ENCODE assay signal across 20 cellular contexts in genomic region chr3:32495609-32496008, GRCh38. TPM values are rescaled to one million over a fixed set of nuclear protein-coding genes. Genes with fewer than 3 reads are reported as not detected.
DNase-seq lines count a peak whose midpoint lies in the region; ATAC-seq, FAIRE-seq and TF ChIP-seq lines count a peak whose summit lies in the region.
"Had no signal": no experiment of that assay in that cellular context is flagged by ENCODE, and none has a peak within 500 bp of the region (broad histone marks: within the 10 kb centered on the region; RNA-seq: fewer than 3 reads in every experiment).

No MANE protein-coding gene starts in this region.

- H4K20me1 ChIP-seq in DOHH2 (ENCODE audit: control insufficient read depth, insufficient read depth, low read depth, low read length): peaks cover 4% of the 10 kb centered on the region; the same call in 1 of the 2 replicates
- H4K20me1 ChIP-seq in GM12878 (ENCODE audit: control insufficient read depth, insufficient read depth): no peaks in the 10 kb centered on the region
- H4K20me1 ChIP-seq in HepG2 (ENCODE audit: insufficient read depth, low read length): no peaks in the 10 kb centered on the region

- H3K4me2 ChIP-seq in DOHH2 (ENCODE audit: low read length) (peak overlapping the region; percentile 32; the same call in 1 of the 2 replicates), GM12878 (ENCODE audit: control insufficient read depth, insufficient read depth) (peak overlapping the region; percentile 50; the same call in 1 of the 2 replicates), HepG2 (ENCODE audit: low read depth, low read length) (no peak overlapping the region)

- intact Hi-C loops in GM12878 (cut with micrococcal nuclease; ENCODE audit: unreplicated experiment): loop anchor here (2.0 kb wide), 1 partner anchor 57 kb away; no protein-coding TSS in a partner anchor
- intact Hi-C loops in mucosa of descending colon (cut with DNase I, micrococcal nuclease): no loop called here
- intact Hi-C loops in HepG2 (cut with micrococcal nuclease; ENCODE audit: unreplicated experiment): no loop called here

- FAIRE-seq in GM12878 (lab: Jason Lieb, UNC) (no peak), HepG2 (lab: Jason Lieb, UNC) (no peak)
- FAIRE-seq: HTR-8/SVneo had no signal

- in situ Hi-C loops in GM12878 (cut with MboI): no loop called here
- in situ Hi-C loops in HepG2 (cut with HindIII; ENCODE audit: extremely low pct_ligation_motif_present, low pct_unique_long_range_greater_than_20kb): no loop called here

- no peak overlapping the region for H2AFZ ChIP-seq in GM12878 (ENCODE audit: control insufficient read depth, low read depth, low read length)
- no peak overlapping the region for H2AFZ ChIP-seq in HepG2 (ENCODE audit: low read length)

- H3K36me3 ChIP-seq in DOHH2 (ENCODE audit: control insufficient read depth, low read length): peaks cover 15% of the 10 kb centered on the region
- no peaks in the 10 kb centered on the region for H3K36me3 ChIP-seq in GM12878 (ENCODE audit: control insufficient read depth in 2 of 2, insufficient read depth in 2 of 2, low read length in 1 of 2)
- H3K36me3 ChIP-seq in mucosa of descending colon (ENCODE audit: low read depth): no peaks in the 10 kb centered on the region
- H3K36me3 ChIP-seq in HepG2 (replicated peaks in 1 of 2; ENCODE audit: control insufficient read depth in 1 of 2, insufficient read depth in 2 of 2, low read length in 2 of 2): no peaks in the 10 kb centered on the region
- H3K36me3 ChIP-seq: WERI-Rb-1 had no signal

- H3K4me3 ChIP-seq in DOHH2 (ENCODE audit: low read length) (no peak overlapping the region), LNCaP clone FGC (ENCODE audit: low read depth, low read length) (no peak overlapping the region), GM12878 (no peak overlapping the region), mucosa of descending colon (no peak overlapping the region), HepG2 (replicated peaks in 1 of 3; ENCODE audit: insufficient read depth in 1 of 3, low read depth in 2 of 3, low read length in 3 of 3) (no peak overlapping the region)
- H3K4me3 ChIP-seq: ascending aorta, SJSA1, tibial artery had no signal

- TF ChIP-seq RAD21 in GM12878 (IDR thresholded peaks at IDR 0.05; ENCODE audit: insufficient read depth, low read depth, low read length) (no peak), HepG2 (CRISPR knock-in tag; IDR thresholded peaks at IDR 0.05) (no peak)

- H3K9me3 ChIP-seq in DOHH2 (ENCODE audit: control insufficient read depth, insufficient read depth, low read length): no peaks in the 10 kb centered on the region
- no peaks in the 10 kb centered on the region for H3K9me3 ChIP-seq in GM12878 (replicated peaks; ENCODE audit: control insufficient read depth, insufficient read depth, low read length)
- no peaks in the 10 kb centered on the region for H3K9me3 ChIP-seq in mucosa of descending colon
- H3K9me3 ChIP-seq in HepG2 (ENCODE audit: low read length): no peaks in the 10 kb centered on the region
- H3K9me3 ChIP-seq: ascending aorta, SJSA1, tibial artery had no signal

- 70% methylated on average over 2 of the region's 2 CpGs for WGBS in GM12878 (ENCODE audit: insufficient coverage, insufficient replicate concordance, low lambda C conversion rate, missing lambda C conversion rate)
- WGBS in HepG2 (ENCODE audit: low lambda C conversion rate): 88% methylated on average over 2 of the region's 2 CpGs

- DNase-seq in LNCaP clone FGC (ENCODE audit: low read depth) (peak; percentile 28), GM12878 (ENCODE audit: low read depth, low spot score) (no peak), mucosa of descending colon (no peak), SIG-M5 (lab: John Stamatoyannopoulos, UW) (no peak), NCI-H2029 treated with DMSO at 0.1 percent for 48 hours (lab: John Stamatoyannopoulos, UW) (no peak), HepG2 (ENCODE audit: low spot score) (no peak)
- DNase-seq: activated CD4-positive, alpha-beta T cell treated with anti-CD3 and anti-CD28 coated beads, Interleukin-2, amount 50 U/mL, for 48 hours; activated naive CD4-positive, alpha-beta T cell treated with anti-CD3 and anti-CD28 coated beads for 36 hours; CD8-positive, alpha-beta memory T cell; DND-41; effector CD4-positive, alpha-beta T cell; NCI-H1436 treated with DMSO at 0.1 percent for 48 hours; tibial artery; WERI-Rb-1 had no signal

- SMC1A ChIA-PET in GM12878 (lab: Charles Lee; ENCODE audit: uncharacterized antibody, unreplicated experiment): interaction anchor here (0.8 to 2.3 kb wide), 6 partner anchors 12 to 99 kb away, joined by 3 to 7 read pairs (median 3); no protein-coding TSS in a partner anchor

- peaks cover 8% of the 10 kb centered on the region; the same call in 1 of the 2 replicates for H3F3A ChIP-seq in DOHH2 (ENCODE audit: control insufficient read depth, insufficient read depth)

- RAD21 ChIA-PET in GM12878 (lab: Charles Lee; ENCODE audit: unreplicated experiment): interaction anchor here (0.8 to 2.0 kb wide), 4 partner anchors 14 to 72 kb away, joined by 3 to 13 read pairs (median 4); no protein-coding TSS in a partner anchor

- H3K27ac ChIP-seq in DOHH2 (ENCODE audit: low read depth, low read length): no peak overlapping the region
- H3K27ac ChIP-seq in GM12878 (ENCODE audit: control insufficient read depth, insufficient read depth): no peak overlapping the region
- H3K27ac ChIP-seq in HepG2 (ENCODE audit: extremely low read length, insufficient read depth, low read length): no peak overlapping the region
- H3K27ac ChIP-seq: ascending aorta, SJSA1, tibial artery, WERI-Rb-1 had no signal

- H3K9ac ChIP-seq in GM12878 (ENCODE audit: control insufficient read depth, insufficient read depth, low read length) (no peak overlapping the region), HepG2 (ENCODE audit: insufficient read depth, low read depth, low read length) (no peak overlapping the region)

- H3K79me2 ChIP-seq in DOHH2 (ENCODE audit: control insufficient read depth, low read length) (peaks cover 66% of the 10 kb centered on the region), GM12878 (ENCODE audit: control insufficient read depth, insufficient read depth, low read length) (peaks cover 9% of the 10 kb centered on the region), HepG2 (ENCODE audit: insufficient read depth, low read length) (peaks cover 35% of the 10 kb centered on the region)

- BruUV-seq in GM12878 (replicated peaks; lab: Mats Ljungman, UMichigan) (no TSS peak), HepG2 (replicated peaks; lab: Mats Ljungman, UMichigan) (no TSS peak)

- TF ChIP-seq CTCF in DOHH2 (IDR thresholded peaks at IDR 0.05; ENCODE audit: low read depth, low read length, poor library complexity, severe bottlenecking) (no peak), LNCaP clone FGC (IDR thresholded peaks at IDR 0.05; ENCODE audit: control insufficient read depth, extremely low read depth, insufficient read depth) (no peak), GM12878 (IDR thresholded peaks at IDR 0.05 in 2 of 3, conservative IDR thresholded peaks at IDR 0.05 in 1 of 3; ENCODE audit: control insufficient read depth in 2 of 3, extremely low read depth in 1 of 3, insufficient read depth in 1 of 3, low read depth in 3 of 3, low read length in 3 of 3) (no peak), mucosa of descending colon (IDR thresholded peaks at IDR 0.05) (no peak), HepG2 (CRISPR knock-in tag; IDR thresholded peaks at IDR 0.05) (no peak)

- H3K4me1 ChIP-seq in DOHH2 (ENCODE audit: control insufficient read depth, low read length) (peaks cover 43% of the 10 kb centered on the region), GM12878 (ENCODE audit: control insufficient read depth, insufficient read depth, low read length) (peaks cover 23% of the 10 kb centered on the region), mucosa of descending colon (ENCODE audit: low read depth) (peaks cover 16% of the 10 kb centered on the region), HepG2 (ENCODE audit: insufficient read depth, low read length) (peaks cover 49% of the 10 kb centered on the region)

- 0 out of 3 replicates have a peak, but pooled peaks have one; percentile 5 for ATAC-seq in GM12878
- peak; percentile 13 for ATAC-seq in mucosa of descending colon
- ATAC-seq in HepG2: no peak
- ATAC-seq: HCT116; stimulated activated memory B cell treated with anti-CD40 and anti-IgM and Interleukin-4, amounts not matched to agents 10 μg/mL and 1 μg/mL and 100 μg/mL, for 72 hours had no signal

- POLR2A ChIA-PET in GM12878 (lab: Charles Lee) (interaction anchor here (0.5 to 1.4 kb wide), 3 partner anchors 17 to 89 kb away, joined by 4 to 6 read pairs (median 4); no protein-coding TSS in a partner anchor), HepG2 (lab: Yijun Ruan, JAX) (no interaction called here)

- H3K9me2 ChIP-seq in DOHH2 (replicated peaks; ENCODE audit: control insufficient read depth, low read length): no peaks in the 10 kb centered on the region

- H3K27me3 ChIP-seq in DOHH2 (ENCODE audit: control insufficient read depth, low read length) (no peaks in the 10 kb centered on the region), GM12878 (replicated peaks in 1 of 2; ENCODE audit: control insufficient read depth in 2 of 2, insufficient read depth in 2 of 2, low read length in 1 of 2) (no peaks in the 10 kb centered on the region), HepG2 (ENCODE audit: control insufficient read depth in 1 of 2, insufficient read depth in 2 of 2, low read length in 2 of 2) (no peaks in the 10 kb centered on the region)
- H3K27me3 ChIP-seq: ascending aorta, SJSA1, tibial artery had no signal

- CTCF ChIA-PET in GM12878 (lab: Yijun Ruan, JAX) (interaction anchor here (1.1 to 4.7 kb wide), 7 partner anchors 19 to 183 kb away, joined by 3 to 41 read pairs (median 5); no protein-coding TSS in a partner anchor), HepG2 (lab: Yijun Ruan, JAX; ENCODE audit: low intra/inter-chr PET ratio, low total read pairs) (no interaction called here)

- TF ChIP-seq EP300 in GM12878 (IDR thresholded peaks at IDR 0.05; ENCODE audit: borderline replicate concordance in 1 of 2, control insufficient read depth in 1 of 2, low read depth in 2 of 2, low read length in 2 of 2): no peak
- no peak for TF ChIP-seq EP300 in HepG2 (IDR thresholded peaks at IDR 0.05; ENCODE audit: low read depth in 2 of 2, low read length in 2 of 2)
- no peak for TF ChIP-seq EP300 in HepG2 (CRISPR knock-in tag; IDR thresholded peaks at IDR 0.05; ENCODE audit: borderline replicate concordance)

- TF ChIP-seq POLR2A in GM12878 (IDR thresholded peaks at IDR 0.05; ENCODE audit: low read depth, low read length) (no peak), HepG2 (IDR thresholded peaks at IDR 0.05; ENCODE audit: insufficient read depth in 1 of 2, low read depth in 2 of 2, low read length in 2 of 2) (no peak)

RNA-seq across cellular contexts. Expression of gene CMTM6, which starts 7.0 kb away (rescaled TPM):
- total RNA-seq in GM12878 (2013; cell fraction: nucleolus; rRNA removed): 60.8 and 68.6 TPM in 2 replicates
- total RNA-seq in GM12878 (2014; rRNA removed) (61.8 and 75.1 TPM in 2 replicates), GM12878 (2014; rRNA removed; fragmentation: Illumina TruSeq; extraction: Trizol) (73.5 and 74.7 TPM in 2 replicates), GM12878 (2021) (51.2 and 54.4 TPM in 2 replicates), mucosa of descending colon (10 to 100 TPM; 40.7 to 58.5 (median 48.4) TPM), HepG2 (2016; rRNA removed; fragmentation: Illumina TruSeq; extraction: Trizol) (43.8 and 55.7 TPM in 2 replicates)
- 12.6 TPM for polyA plus RNA-seq in GM12878 (2011; ENCODE audit: low read depth)
- polyA plus RNA-seq in GM12878 (2011; rRNA removed) (92.6 and 138 TPM in 2 replicates), GM12878 (2014; fragmentation: Illumina TruSeq; extraction: Trizol) (61.0 and 74.5 TPM in 2 replicates), GM12878 (2014; fragmentation: Nextera tagmentation; extraction: Ambion mirVana) (10 to 100 TPM; 27.1 to 39.0 TPM), GM12878 (2014; rRNA removed) (43.9 and 52.4 TPM in 2 replicates), GM12878 (2016; fragmentation: Nextera tagmentation; extraction: Ambion mirVana) (10 to 100 TPM; 92.3 to 97.3 TPM), HepG2 (2011; rRNA removed) (20.7 and 25.6 TPM in 2 replicates)
- 32.5 and 34.3 TPM in 2 replicates for polyA plus RNA-seq in GM12878 (2011; cell fraction: cytosol; rRNA removed)
- polyA plus RNA-seq in GM12878 (2011; cell fraction: nucleus; rRNA removed): 15.2 and 17.9 TPM in 2 replicates
- polyA plus RNA-seq in GM12878 (2012): 19.5 and 21.1 TPM in 2 replicates
- 36.8 and 51.9 TPM in 2 replicates for polyA minus RNA-seq in GM12878 (2011; rRNA and poly(A)+ RNA removed)
- 16.0 and 22.4 TPM in 2 replicates for polyA minus RNA-seq in GM12878 (2011; cell fraction: cytosol; rRNA and poly(A)+ RNA removed)
- 7.6 and 12.7 TPM in 2 replicates for polyA minus RNA-seq in GM12878 (2011; cell fraction: nucleus; rRNA and poly(A)+ RNA removed)
- total RNA-seq in HepG2 (2016; cell fraction: cytosol; rRNA removed; fragmentation: Illumina TruSeq; extraction: Trizol; ENCODE audit: low read depth): 3.6 and 4.8 TPM in 2 replicates
- total RNA-seq in HepG2 (2016; cell fraction: insoluble cytoplasmic fraction; rRNA removed; fragmentation: Illumina TruSeq; extraction: Trizol): 42.8 and 55.9 TPM in 2 replicates
- 24.8 and 28.0 TPM in 2 replicates for total RNA-seq in HepG2 (2016; cell fraction: membrane; rRNA removed; fragmentation: Illumina TruSeq; extraction: Trizol)
- total RNA-seq in HepG2 (2016; cell fraction: nucleus; rRNA removed; fragmentation: Illumina TruSeq; extraction: Trizol): 45.5 and 52.9 TPM in 2 replicates
- polyA plus RNA-seq in HepG2 (2011; cell fraction: cytosol; rRNA removed): 10.1 and 18.8 TPM in 2 replicates
- 2.8 and 4.3 TPM in 2 replicates for polyA plus RNA-seq in HepG2 (2011; cell fraction: nucleus; rRNA removed)
- polyA plus RNA-seq in HepG2 (2012): 20.9 and 22.5 TPM in 2 replicates
- 3.7 and 4.0 TPM in 2 replicates for polyA plus RNA-seq in HepG2 (2016; cell fraction: cytosol; fragmentation: Illumina TruSeq; extraction: Trizol; ENCODE audit: low read depth)
- polyA plus RNA-seq in HepG2 (2016; cell fraction: insoluble cytoplasmic fraction; fragmentation: Illumina TruSeq; extraction: Trizol; ENCODE audit: low read depth): 38.2 and 40.7 TPM in 2 replicates
- 14.9 and 16.8 TPM in 2 replicates for polyA plus RNA-seq in HepG2 (2016; cell fraction: membrane; fragmentation: Illumina TruSeq; extraction: Trizol; ENCODE audit: low read depth)
- polyA plus RNA-seq in HepG2 (2016; cell fraction: nucleus; fragmentation: Illumina TruSeq; extraction: Trizol; ENCODE audit: insufficient read depth, low read depth): 50.7 and 56.9 TPM in 2 replicates
- 10.7 and 10.8 TPM in 2 replicates for polyA minus RNA-seq in HepG2 (2011; rRNA and poly(A)+ RNA removed; ENCODE audit: low replicate concordance)
- polyA minus RNA-seq in HepG2 (2011; cell fraction: cytosol; rRNA and poly(A)+ RNA removed): 13.8 and 18.7 TPM in 2 replicates
- polyA minus RNA-seq in HepG2 (2011; cell fraction: nucleus; rRNA and poly(A)+ RNA removed): 9.4 and 10.6 TPM in 2 replicates
